Comparison of ENCODE assay signal across 8 cellular contexts in genomic region chr19:49680473-49681351, GRCh38. TPM values are rescaled to one million over a fixed set of nuclear protein-coding genes. Genes with fewer than 3 reads are reported as not detected.
DNase-seq lines count a peak whose midpoint lies in the region; ATAC-seq lines count a peak whose summit lies in the region.

No MANE protein-coding gene starts in this region.

- POLR2A ChIA-PET in activated CD8-positive, alpha-beta T cell treated with anti-CD3 and anti-CD28 coated beads, Interleukin-2, amount 10 ng/mL, durations not matched to agents 7 days and 5 days (lab: Charles Lee): interaction anchor here (0.6 kb wide), 1 partner anchor 14 kb away, joined by 3 read pairs; no protein-coding TSS in a partner anchor

- H3K4me1 ChIP-seq in BLaER1: peaks cover 37% of the 10 kb centered on the region

- peak overlapping the region; percentile 34 for H3K27ac Mint-ChIP-seq in activated CD8-positive, alpha-beta T cell treated with anti-CD3 and anti-CD28 coated beads, Interleukin-2, amount 10 ng/mL, durations not matched to agents 7 days and 5 days

- H4K20me1 ChIP-seq in BLaER1: peaks cover 82% of the 10 kb centered on the region

- H3K9ac ChIP-seq in BLaER1: peak overlapping the region; percentile 48; the same call in 1 of the 2 replicates

- peaks cover 50% of the 10 kb centered on the region for H3K36me3 ChIP-seq in BLaER1

- H3K4me1 Mint-ChIP-seq in activated CD8-positive, alpha-beta T cell treated with anti-CD3 and anti-CD28 coated beads, Interleukin-2, amount 10 ng/mL, durations not matched to agents 7 days and 5 days (ENCODE audit: low read depth): peaks cover 38% of the 10 kb centered on the region

- DNase-seq in NCI-H82 (lab: John Stamatoyannopoulos, UW) (peak; percentile 98), ecto neural progenitor cell (ENCODE audit: low spot score) (peak; percentile 99), lung microvascular endothelial cell (ENCODE audit: low read depth in 2 of 2) (peak; percentile 85 to 88)
- peak; percentile 95 for DNase-seq in activated CD8-positive, alpha-beta T cell treated with anti-CD3 and anti-CD28 coated beads, Interleukin-2, amount 10 ng/mL, durations not matched to agents 7 days and 5 days
- DNase-seq in stimulated activated CD4-positive, alpha-beta T cell treated with anti-CD3 and anti-CD28 coated beads, TNF-alpha, amount 100 ng/mL, for 48 hours (ENCODE audit: low read depth in 3 of 3): peak; percentile 87 to 95 (median 93)

- H3K4me3 ChIP-seq in BLaER1: peak overlapping the region; percentile 22; the same call in 1 of the 2 replicates

- peak overlapping the region; percentile 97 for H3K4me2 ChIP-seq in BLaER1

- H3K36me3 Mint-ChIP-seq in activated CD8-positive, alpha-beta T cell treated with anti-CD3 and anti-CD28 coated beads, Interleukin-2, amount 10 ng/mL, durations not matched to agents 7 days and 5 days (ENCODE audit: low read depth): peaks cover 33% of the 10 kb centered on the region

- no peaks in the 10 kb centered on the region for H3K27me3 Mint-ChIP-seq in activated CD8-positive, alpha-beta T cell treated with anti-CD3 and anti-CD28 coated beads, Interleukin-2, amount 10 ng/mL, durations not matched to agents 7 days and 5 days (ENCODE audit: low read depth)

- peak; percentile 18 for ATAC-seq in HG02759 (IDR thresholded peaks at IDR 0.05; ENCODE audit: unreplicated experiment)
- ATAC-seq in activated CD8-positive, alpha-beta T cell treated with anti-CD3 and anti-CD28 coated beads, Interleukin-2, amount 10 ng/mL, durations not matched to agents 7 days and 5 days: peak; percentile 8
- ATAC-seq in GM18868 (IDR thresholded peaks at IDR 0.05; ENCODE audit: unreplicated experiment): no peak

- peak overlapping the region; percentile 26; the same call in 1 of the 2 replicates for H3K27ac ChIP-seq in BLaER1

- H3K27me3 ChIP-seq in BLaER1: no peaks in the 10 kb centered on the region

- CTCF ChIA-PET in activated CD8-positive, alpha-beta T cell treated with anti-CD3 and anti-CD28 coated beads, Interleukin-2, amount 10 ng/mL, durations not matched to agents 7 days and 5 days (lab: Charles Lee): interaction anchor here (0.6 to 1.5 kb wide), 27 partner anchors 8 to 208 kb away, joined by 3 to 7 read pairs (median 4); partner anchors contain the start of genes AP2A1, BCL2L12, CPT1C and IRF3

- no peaks in the 10 kb centered on the region for H3K9me3 ChIP-seq in BLaER1

- no peaks in the 10 kb centered on the region for H3K9me3 Mint-ChIP-seq in activated CD8-positive, alpha-beta T cell treated with anti-CD3 and anti-CD28 coated beads, Interleukin-2, amount 10 ng/mL, durations not matched to agents 7 days and 5 days (ENCODE audit: insufficient read depth)

- H3K4me3 Mint-ChIP-seq in activated CD8-positive, alpha-beta T cell treated with anti-CD3 and anti-CD28 coated beads, Interleukin-2, amount 10 ng/mL, durations not matched to agents 7 days and 5 days: no peak overlapping the region

RNA-seq across cellular contexts. Expression of gene PRMT1, which starts 3.6 kb away (rescaled TPM):
- total RNA-seq in activated CD8-positive, alpha-beta T cell treated with anti-CD3 and anti-CD28 coated beads, Interleukin-2, amount 10 ng/mL, durations not matched to agents 7 days and 5 days: 100 to 1,000 TPM; 160 to 169 TPM
- 257 and 308 TPM in 2 replicates for total RNA-seq in lung microvascular endothelial cell

RNA-seq across cellular contexts. Expression of gene ADM5, which starts 8.7 kb away (rescaled TPM):
- total RNA-seq in activated CD8-positive, alpha-beta T cell treated with anti-CD3 and anti-CD28 coated beads, Interleukin-2, amount 10 ng/mL, durations not matched to agents 7 days and 5 days: 1 to 10 TPM; 4.4 to 4.5 TPM
- 0.22 and 0.40 TPM in 2 replicates for total RNA-seq in lung microvascular endothelial cell

RNA-seq across cellular contexts. Expression of gene CPT1C, which starts 10.2 kb away (rescaled TPM):
- under 1 TPM; 0.52 to 0.82 TPM for total RNA-seq in activated CD8-positive, alpha-beta T cell treated with anti-CD3 and anti-CD28 coated beads, Interleukin-2, amount 10 ng/mL, durations not matched to agents 7 days and 5 days
- 14.1 and 14.4 TPM in 2 replicates for total RNA-seq in lung microvascular endothelial cell

RNA-seq across cellular contexts. Expression of gene BCL2L12, which starts 15.0 kb away (rescaled TPM):
- 10 to 100 TPM; 84.7 to 87.7 TPM for total RNA-seq in activated CD8-positive, alpha-beta T cell treated with anti-CD3 and anti-CD28 coated beads, Interleukin-2, amount 10 ng/mL, durations not matched to agents 7 days and 5 days
- 3.4 and 4.8 TPM in 2 replicates for total RNA-seq in lung microvascular endothelial cell

RNA-seq across cellular contexts. Expression of gene IRF3, which starts 15.1 kb away (rescaled TPM):
- 100 to 1,000 TPM; 133 to 137 TPM for total RNA-seq in activated CD8-positive, alpha-beta T cell treated with anti-CD3 and anti-CD28 coated beads, Interleukin-2, amount 10 ng/mL, durations not matched to agents 7 days and 5 days
- total RNA-seq in lung microvascular endothelial cell: 26.8 and 43.1 TPM in 2 replicates
